Comparison of ENCODE assay signal across 32 cellular contexts in genomic region chrX:131445955-131446354, GRCh38.
"Had no signal": no experiment of that assay in that cellular context is flagged by ENCODE, and none has a peak within 500 bp of the region (broad histone marks: within the 10 kb centered on the region; RNA-seq: fewer than 3 reads in every experiment).

No MANE protein-coding gene starts in this region.

- H3K27me3 ChIP-seq: adrenal gland, ascending aorta, body of pancreas, brain microvascular endothelial cell, cardiac muscle cell had no signal

- H3K36me3 ChIP-seq: adrenal gland, ascending aorta, brain microvascular endothelial cell, breast epithelium, cardiac muscle cell had no signal

- DNase-seq: activated effector memory CD4-positive, alpha-beta T cell treated with anti-CD3 and anti-CD28 coated beads, Interleukin-2, amount 50 U/mL, for 16 hours; activated effector memory CD4-positive, alpha-beta T cell treated with Interleukin-2 at 50 U/mL for 16 hours; activated gamma-delta T cell; activated gamma-delta T cell treated with Interleukin-2 at 50 U/mL for 16 hours; activated naive CD4-positive, alpha-beta T cell; activated naive CD4-positive, alpha-beta T cell treated with anti-CD3 and anti-CD28 coated beads for 36 hours; activated naive CD4-positive, alpha-beta T cell treated with anti-CD3 and anti-CD28 coated beads, Interleukin-2, amount 10 ng/mL, durations not matched to agents 7 days and 5 days; activated naive CD4-positive, alpha-beta T cell treated with anti-CD3 and anti-CD28 coated beads, Interleukin-2, amount 50 U/mL, for 16 hours; activated naive CD4-positive, alpha-beta T cell treated with Interleukin-2 at 50 U/mL for 16 hours; activated naive CD8-positive, alpha-beta T cell treated with anti-CD3 and anti-CD28 coated beads for 36 hours; activated naive CD8-positive, alpha-beta T cell treated with anti-CD3 and anti-CD28 coated beads, Interleukin-2, amount 10 ng/mL, durations not matched to agents 7 days and 5 days; activated naive CD8-positive, alpha-beta T cell treated with anti-CD3 and anti-CD28 coated beads, Interleukin-2, amount 50 U/mL, for 24 hours; activated T-cell treated with anti-CD3 and anti-CD28 coated beads, Interleukin-2, amount 50 U/mL, for 24 hours; activated T-cell treated with anti-CD3 and anti-CD28 coated beads, Interleukin-2, amount 50 U/mL, for 4 hours; activated T-cell treated with anti-CD3 and anti-CD28 coated beads, Interleukin-2, amount 50 U/mL, for 48 hours; activated T-cell treated with anti-CD3 and anti-CD28 coated beads, Interleukin-2, amount 50 U/mL, for 72 hours; adrenal gland; amniotic stem cell; amygdala; anterior cingulate cortex; aorta; body of pancreas; brain microvascular endothelial cell; caudate nucleus; central memory CD4-positive, alpha-beta T cell; cerebellar nuclear complex had no signal

- H3K9me3 ChIP-seq: adrenal gland, ascending aorta, body of pancreas had no signal

- FAIRE-seq: bronchial epithelial cell had no signal

- H3K27ac ChIP-seq: adrenal gland, ascending aorta, body of pancreas, brain microvascular endothelial cell, breast epithelium, cardiac muscle cell had no signal

- H3K4me3 ChIP-seq: adrenal gland, ascending aorta, body of pancreas, breast epithelium, cardiac muscle cell had no signal

- H3K4me1 ChIP-seq: adrenal gland, ascending aorta, body of pancreas, breast epithelium had no signal

- ATAC-seq: activated naive CD4-positive, alpha-beta T cell treated with anti-CD3 and anti-CD28 coated beads, Interleukin-2, amount 50 U/mL, for 72 hours; activated naive CD8-positive, alpha-beta T cell treated with anti-CD3 and anti-CD28 coated beads, Interleukin-2, amount 50 U/mL, for 24 hours; activated T-cell treated with anti-CD3 and anti-CD28 coated beads, Interleukin-2, amount 50 U/mL, for 4 hours; activated T-cell treated with anti-CD3 and anti-CD28 coated beads, Interleukin-2, amount 50 U/mL, for 72 hours; activated T-helper 17 cell treated with anti-CD3 and anti-CD28 coated beads, Interleukin-2, amount 50 U/mL, for 72 hours; body of pancreas had no signal
